ENCODE assay signal across 9 cellular contexts in genomic region chr9:114612272-114612923, GRCh38.
DNase-seq lines count a peak whose midpoint lies in the region; ATAC-seq and TF ChIP-seq lines count a peak whose summit lies in the region.
"Had no signal": no experiment of that assay in that cellular context is flagged by ENCODE, and none has a peak within 500 bp of the region (broad histone marks: within the 10 kb centered on the region; RNA-seq: fewer than 3 reads in every experiment).

No MANE protein-coding gene starts in this region.

- H3K9ac ChIP-seq in BLaER1 (peak overlapping the region; percentile 98), duodenal mucosa (ENCODE audit: low read depth in 1 of 2, low read length in 2 of 2) (peak overlapping the region; percentile 76 to 86)

- peaks cover 28% of the 10 kb centered on the region for H3K4me1 Mint-ChIP-seq in nephron

- H3K36me3 ChIP-seq in BLaER1 (peaks cover 10% of the 10 kb centered on the region; the same call in 1 of the 2 replicates), duodenal mucosa (ENCODE audit: control insufficient read depth in 1 of 2, insufficient read depth in 2 of 2, low read length in 2 of 2) (no peaks in the 10 kb centered on the region)
- H3K36me3 ChIP-seq: cardiac muscle cell had no signal

- H3K27ac ChIP-seq in BLaER1 = peak overlapping the region; percentile 99
- no peak overlapping the region for H3K27ac ChIP-seq in duodenal mucosa (ENCODE audit: low read depth, low read length)
- H3K27ac ChIP-seq: cardiac muscle cell had no signal

- H3K9me3 Mint-ChIP-seq in nephron = no peaks in the 10 kb centered on the region

- TF ChIP-seq CTCF in NB4 (IDR thresholded peaks at IDR 0.05; ENCODE audit: low read depth, low read length) (no peak), nephron (IDR thresholded peaks at IDR 0.05; ENCODE audit: unreplicated experiment in 3 of 3) (no peak)

- peak overlapping the region; percentile 83 to 95 (median 88) for H3K4me3 Mint-ChIP-seq in nephron

- no peaks in the 10 kb centered on the region for H3K9me3 ChIP-seq in BLaER1
- H3K9me3 ChIP-seq in duodenal mucosa (ENCODE audit: control insufficient read depth in 1 of 2, low read length in 2 of 2) = no peaks in the 10 kb centered on the region

- H3K36me3 Mint-ChIP-seq in nephron (ENCODE audit: low read depth) = peaks cover 4% of the 10 kb centered on the region

- no peaks in the 10 kb centered on the region for H3K27me3 ChIP-seq in BLaER1
- no peaks in the 10 kb centered on the region for H3K27me3 ChIP-seq in duodenal mucosa (ENCODE audit: control insufficient read depth in 1 of 2, insufficient read depth in 2 of 2, low read length in 2 of 2)
- H3K27me3 ChIP-seq: cardiac muscle cell had no signal

- peak overlapping the region; percentile 92 for H3K4me2 ChIP-seq in BLaER1

- no peak for DNase-seq in NB4 (ENCODE audit: low read depth)
- no peak for DNase-seq in CD1c-positive myeloid dendritic cell (ENCODE audit: extremely low spot score)
- no peak for DNase-seq in GF-D8 (lab: John Stamatoyannopoulos, UW)

- no peak for ATAC-seq in GM18870 (IDR thresholded peaks at IDR 0.05; ENCODE audit: unreplicated experiment)
- ATAC-seq in GM18858 (IDR thresholded peaks at IDR 0.05; ENCODE audit: unreplicated experiment) = no peak

- peak overlapping the region; percentile 94 to 98 (median 98) for H3K27ac Mint-ChIP-seq in nephron

- H3K4me1 ChIP-seq in BLaER1 (peaks cover 55% of the 10 kb centered on the region), duodenal mucosa (ENCODE audit: control insufficient read depth in 1 of 2, insufficient read depth in 2 of 2, low read length in 2 of 2) (peaks cover 28 to 31% of the 10 kb centered on the region in 2 donors)

- peak overlapping the region; percentile 93 for H3K4me3 ChIP-seq in BLaER1
- H3K4me3 ChIP-seq in NB4 (ENCODE audit: low read depth, low read length) = peak overlapping the region; percentile 75
- H3K4me3 ChIP-seq in duodenal mucosa (ENCODE audit: low read depth in 1 of 2, low read length in 2 of 2) = peak overlapping the region; percentile 69 to 91

- H4K20me1 ChIP-seq in BLaER1 = peaks cover 23% of the 10 kb centered on the region; the same call in 1 of the 2 replicates

- TF ChIP-seq POLR2A in NB4 (IDR thresholded peaks at IDR 0.05; ENCODE audit: extremely low read depth, insufficient read length) = no peak

- no peaks in the 10 kb centered on the region for H3K27me3 Mint-ChIP-seq in nephron (ENCODE audit: low read depth)
